8 cellular contexts compared by ENCODE assay signal in the genomic region with DNA sequence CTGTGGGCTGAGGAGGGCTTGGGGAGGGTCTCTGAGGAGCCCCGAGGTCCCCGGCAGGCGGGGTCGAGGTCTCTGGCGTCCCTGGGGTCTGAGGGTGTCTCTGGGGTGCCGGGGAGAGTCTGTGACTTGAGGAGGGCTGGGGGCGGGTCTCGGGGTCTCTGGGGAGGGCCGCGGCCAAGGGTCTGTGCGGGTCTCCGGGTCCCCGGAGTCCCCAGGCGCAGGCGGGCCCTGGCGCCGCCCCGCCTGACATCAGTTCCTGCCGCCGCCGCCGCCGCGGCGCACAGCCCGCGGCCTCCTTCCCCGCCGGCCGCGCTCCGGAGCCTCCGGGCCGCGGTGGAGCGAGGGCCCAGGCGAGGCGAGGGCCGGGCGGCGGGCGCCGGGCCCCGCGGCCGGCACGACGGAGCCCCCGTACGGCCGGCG. TPM values are rescaled to one million over a fixed set of nuclear protein-coding genes. Genes with fewer than 3 reads are reported as not detected.
A peak's percentile ranks its signal among the peaks of the same experiment; 100 is the strongest.
DNase-seq lines count a peak whose midpoint lies in the region; ATAC-seq and TF ChIP-seq lines count a peak whose summit lies in the region.

A gene with protein sequence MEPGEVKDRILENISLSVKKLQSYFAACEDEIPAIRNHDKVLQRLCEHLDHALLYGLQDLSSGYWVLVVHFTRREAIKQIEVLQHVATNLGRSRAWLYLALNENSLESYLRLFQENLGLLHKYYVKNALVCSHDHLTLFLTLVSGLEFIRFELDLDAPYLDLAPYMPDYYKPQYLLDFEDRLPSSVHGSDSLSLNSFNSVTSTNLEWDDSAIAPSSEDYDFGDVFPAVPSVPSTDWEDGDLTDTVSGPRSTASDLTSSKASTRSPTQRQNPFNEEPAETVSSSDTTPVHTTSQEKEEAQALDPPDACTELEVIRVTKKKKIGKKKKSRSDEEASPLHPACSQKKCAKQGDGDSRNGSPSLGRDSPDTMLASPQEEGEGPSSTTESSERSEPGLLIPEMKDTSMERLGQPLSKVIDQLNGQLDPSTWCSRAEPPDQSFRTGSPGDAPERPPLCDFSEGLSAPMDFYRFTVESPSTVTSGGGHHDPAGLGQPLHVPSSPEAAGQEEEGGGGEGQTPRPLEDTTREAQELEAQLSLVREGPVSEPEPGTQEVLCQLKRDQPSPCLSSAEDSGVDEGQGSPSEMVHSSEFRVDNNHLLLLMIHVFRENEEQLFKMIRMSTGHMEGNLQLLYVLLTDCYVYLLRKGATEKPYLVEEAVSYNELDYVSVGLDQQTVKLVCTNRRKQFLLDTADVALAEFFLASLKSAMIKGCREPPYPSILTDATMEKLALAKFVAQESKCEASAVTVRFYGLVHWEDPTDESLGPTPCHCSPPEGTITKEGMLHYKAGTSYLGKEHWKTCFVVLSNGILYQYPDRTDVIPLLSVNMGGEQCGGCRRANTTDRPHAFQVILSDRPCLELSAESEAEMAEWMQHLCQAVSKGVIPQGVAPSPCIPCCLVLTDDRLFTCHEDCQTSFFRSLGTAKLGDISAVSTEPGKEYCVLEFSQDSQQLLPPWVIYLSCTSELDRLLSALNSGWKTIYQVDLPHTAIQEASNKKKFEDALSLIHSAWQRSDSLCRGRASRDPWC (plus strand): TSS at position 279 of the 420 bp plus-strand sequence. CDS start 239 bp downstream, outside the sequence.

- intact Hi-C loops in activated CD4-positive, alpha-beta T cell treated with anti-CD3 and anti-CD28 coated beads, Interleukin-2, amount 10 ng/mL, durations not matched to agents 24 days and 14 days (cut with micrococcal nuclease), result loop anchor here (1.0 to 5.0 kb wide), 2 partner anchors 67 to 157 kb away; a partner anchor contains a TSS

- peaks cover 19% of the 10 kb centered on the region for H3K36me3 Mint-ChIP-seq in activated CD4-positive, alpha-beta T cell treated with anti-CD3 and anti-CD28 coated beads, Interleukin-2, amount 10 ng/mL, durations not matched to agents 24 days and 14 days (ENCODE audit: low read depth)
- H3K36me3 Mint-ChIP-seq in stimulated activated naive B cell treated with anti-CD40 and anti-IgM and Interleukin-4, amounts not matched to agents 10 μg/mL and 1 μg/mL and 100 μg/mL, for 72 hours, result peaks cover 7 to 10% of the 10 kb centered on the region in 2 donors

- ATAC-seq in GM18868 (IDR thresholded peaks at IDR 0.05; ENCODE audit: unreplicated experiment) (peak; percentile 72), HG02973 (IDR thresholded peaks at IDR 0.05; ENCODE audit: unreplicated experiment) (no peak)
- ATAC-seq in stimulated activated naive B cell treated with anti-CD40 and anti-IgM and Interleukin-4, amounts not matched to agents 10 μg/mL and 1 μg/mL and 100 μg/mL, for 72 hours (replicated peaks), result peak; percentile 68 to 75

- H3K4me3 ChIP-seq in LNCaP clone FGC (ENCODE audit: low read depth, low read length), result peak within 1 kb of the TSS; percentile 67

- peaks cover 35% of the 10 kb centered on the region for H3K4me1 Mint-ChIP-seq in activated CD4-positive, alpha-beta T cell treated with anti-CD3 and anti-CD28 coated beads, Interleukin-2, amount 10 ng/mL, durations not matched to agents 24 days and 14 days
- H3K4me1 Mint-ChIP-seq in stimulated activated naive B cell treated with anti-CD40 and anti-IgM and Interleukin-4, amounts not matched to agents 10 μg/mL and 1 μg/mL and 100 μg/mL, for 72 hours, result peaks cover 40 to 77% of the 10 kb centered on the region in 2 donors

- H3K4me3 Mint-ChIP-seq in activated CD4-positive, alpha-beta T cell treated with anti-CD3 and anti-CD28 coated beads, Interleukin-2, amount 10 ng/mL, durations not matched to agents 24 days and 14 days, result peak within 1 kb of the TSS; percentile 92
- H3K4me3 Mint-ChIP-seq in stimulated activated naive B cell treated with anti-CD40 and anti-IgM and Interleukin-4, amounts not matched to agents 10 μg/mL and 1 μg/mL and 100 μg/mL, for 72 hours, result peak within 1 kb of the TSS; percentile 86 to 89

- no peaks in the 10 kb centered on the region for H3K27me3 Mint-ChIP-seq in activated CD4-positive, alpha-beta T cell treated with anti-CD3 and anti-CD28 coated beads, Interleukin-2, amount 10 ng/mL, durations not matched to agents 24 days and 14 days
- no peaks in the 10 kb centered on the region for H3K27me3 Mint-ChIP-seq in stimulated activated naive B cell treated with anti-CD40 and anti-IgM and Interleukin-4, amounts not matched to agents 10 μg/mL and 1 μg/mL and 100 μg/mL, for 72 hours

- TF ChIP-seq CTCF in LNCaP clone FGC (IDR thresholded peaks at IDR 0.05; ENCODE audit: control insufficient read depth, extremely low read depth, insufficient read depth), result no peak

- DNase-seq in 8988T (peak; percentile 62), LNCaP clone FGC (ENCODE audit: low read depth) (no peak), ecto neural progenitor cell (ENCODE audit: low spot score) (peak; percentile 61), lung microvascular endothelial cell (ENCODE audit: low read depth in 2 of 2) (peak; percentile 53 to 71)
- peak; percentile 87 for DNase-seq in activated CD4-positive, alpha-beta T cell treated with anti-CD3 and anti-CD28 coated beads, Interleukin-2, amount 10 ng/mL, durations not matched to agents 24 days and 14 days
- no peak for DNase-seq in stimulated activated naive B cell treated with anti-CD40 and anti-IgM and Interleukin-4, amounts not matched to agents 10 μg/mL and 1 μg/mL and 100 μg/mL, for 72 hours

- peak within 1 kb of the TSS; percentile 86 for H3K27ac Mint-ChIP-seq in activated CD4-positive, alpha-beta T cell treated with anti-CD3 and anti-CD28 coated beads, Interleukin-2, amount 10 ng/mL, durations not matched to agents 24 days and 14 days
- peak within 1 kb of the TSS; percentile 95 for H3K27ac Mint-ChIP-seq in stimulated activated naive B cell treated with anti-CD40 and anti-IgM and Interleukin-4, amounts not matched to agents 10 μg/mL and 1 μg/mL and 100 μg/mL, for 72 hours

- H3K9me3 Mint-ChIP-seq in activated CD4-positive, alpha-beta T cell treated with anti-CD3 and anti-CD28 coated beads, Interleukin-2, amount 10 ng/mL, durations not matched to agents 24 days and 14 days, result no peaks in the 10 kb centered on the region
- peaks cover 0 to 2% of the 10 kb centered on the region in 2 donors for H3K9me3 Mint-ChIP-seq in stimulated activated naive B cell treated with anti-CD40 and anti-IgM and Interleukin-4, amounts not matched to agents 10 μg/mL and 1 μg/mL and 100 μg/mL, for 72 hours

RNA-seq across cellular contexts. Expression of the gene that starts here (rescaled TPM):
- 59.9 and 60.3 TPM in 2 replicates for total RNA-seq in activated CD4-positive, alpha-beta T cell treated with anti-CD3 and anti-CD28 coated beads, Interleukin-2, amount 10 ng/mL, durations not matched to agents 24 days and 14 days
- 34.2 and 44.2 TPM in 2 replicates for total RNA-seq in lung microvascular endothelial cell

Comparison
In these comparisons a context has a peak if more than half of its experiments do, and no peak if none do; other contexts are left out.
1. DNase-seq: peak in 8988T (single experiment), activated CD4-positive, alpha-beta T cell treated with anti-CD3 and anti-CD28 coated beads, Interleukin-2, amount 10 ng/mL, durations not matched to agents 24 days and 14 days (single experiment), ecto neural progenitor cell (single experiment) and lung microvascular endothelial cell (2 of 2); none in LNCaP clone FGC (single experiment) and stimulated activated naive B cell treated with anti-CD40 and anti-IgM and Interleukin-4, amounts not matched to agents 10 μg/mL and 1 μg/mL and 100 μg/mL, for 72 hours (single experiment).